Comparison of ENCODE assay signal across 16 cellular contexts in the genomic region with DNA sequence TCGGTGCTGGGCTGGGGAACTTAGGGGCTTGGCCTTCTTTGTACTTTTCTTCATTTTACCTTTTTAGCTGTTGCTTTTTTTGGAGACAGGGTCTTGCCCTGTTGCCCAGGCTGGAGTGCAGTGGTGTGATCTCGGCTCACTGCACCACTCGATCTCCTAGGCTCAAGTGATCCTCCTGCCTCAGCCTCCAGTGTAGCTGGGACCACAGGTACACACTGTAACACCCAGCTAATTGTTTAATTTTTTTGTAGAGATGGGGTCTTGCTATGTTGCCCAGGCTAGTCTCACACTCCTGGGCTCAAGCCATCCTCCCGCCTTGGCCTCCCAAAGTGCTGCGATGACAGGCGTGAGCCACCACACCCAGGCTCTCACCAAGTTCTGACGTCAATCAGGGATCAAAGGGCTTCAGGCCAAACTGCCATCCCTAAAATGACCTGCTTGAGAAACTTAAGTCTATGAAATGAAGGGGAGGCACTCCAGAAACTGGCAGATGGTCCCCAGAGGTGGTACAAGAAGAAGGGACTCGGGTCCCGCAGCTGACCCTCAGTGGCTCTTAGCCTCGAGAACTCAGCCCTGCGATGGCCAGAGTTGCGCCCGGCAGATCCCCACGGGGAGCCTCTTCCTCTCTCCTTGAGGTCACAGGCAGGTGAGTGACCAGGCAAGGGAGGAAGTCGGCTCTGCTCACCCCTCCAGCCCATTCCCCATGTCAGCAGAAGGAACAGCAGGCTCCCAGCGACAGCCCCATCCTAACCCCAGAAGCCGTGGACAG.
DNase-seq lines count a peak whose midpoint lies in the region; TF ChIP-seq lines count a peak whose summit lies in the region.
"Had no signal": no experiment of that assay in that cellular context is flagged by ENCODE, and none has a peak within 500 bp of the region (broad histone marks: within the 10 kb centered on the region; RNA-seq: fewer than 3 reads in every experiment).

No MANE protein-coding gene starts in this region.

- H3K79me2 ChIP-seq in osteoblast (ENCODE audit: insufficient read depth, low read length), result no peaks in the 10 kb centered on the region

- no peaks in the 10 kb centered on the region for H3K27me3 Mint-ChIP-seq in chondrocyte (ENCODE audit: low read depth)
- H3K27me3 Mint-ChIP-seq: CD4-positive, alpha-beta T cell had no signal

- peaks cover 35 to 87% (median 75%) of the 10 kb centered on the region in 10 experiments for H3K4me1 ChIP-seq in BLaER1 treated with 17β-estradiol and CSF1 and Interleukin-3, amounts not matched to agents 10 nM and 100 nM
- H3K4me1 ChIP-seq in osteoblast (ENCODE audit: insufficient read depth, low read length), result peaks cover 5% of the 10 kb centered on the region

- no peaks in the 10 kb centered on the region for H3K36me3 Mint-ChIP-seq in chondrocyte (ENCODE audit: low read depth)

- no peak for TF ChIP-seq CTCF in RWPE1 (conservative IDR thresholded peaks at IDR 0.05; ENCODE audit: low read depth)
- TF ChIP-seq CTCF in coronary artery (IDR thresholded peaks at IDR 0.05), result no peak
- no peak for TF ChIP-seq CTCF in osteoblast (IDR thresholded peaks at IDR 0.05; ENCODE audit: extremely low read depth, low read depth, low read length)
- TF ChIP-seq CTCF in chondrocyte (IDR thresholded peaks at IDR 0.05), result no peak

- no peaks in the 10 kb centered on the region; a peak in 1 of 22 replicates for H3K9me3 ChIP-seq in BLaER1 treated with 17β-estradiol and CSF1 and Interleukin-3, amounts not matched to agents 10 nM and 100 nM (replicated peaks in 1 of 11)
- H3K9me3 ChIP-seq in osteoblast (ENCODE audit: low read depth, low read length), result no peaks in the 10 kb centered on the region

- no peaks in the 10 kb centered on the region for H3K9me3 Mint-ChIP-seq in chondrocyte (ENCODE audit: low read depth)
- H3K9me3 Mint-ChIP-seq: CD4-positive, alpha-beta T cell had no signal

- peaks cover 0 to 3% (median 0%) of the 10 kb centered on the region in 11 experiments; a peak in 1 of 22 replicates for H3K27me3 ChIP-seq in BLaER1 treated with 17β-estradiol and CSF1 and Interleukin-3, amounts not matched to agents 10 nM and 100 nM
- H3K27me3 ChIP-seq in osteoblast (ENCODE audit: insufficient read depth, low read length), result no peaks in the 10 kb centered on the region

- no peak overlapping the region for H2AFZ ChIP-seq in osteoblast (ENCODE audit: low read length)
- H2AFZ ChIP-seq: GM23248 had no signal

- 0 out of 22 replicates have a peak overlapping the region, but pooled peaks of 1 of the 11 experiments have one; percentile 12 for H3K27ac ChIP-seq in BLaER1 treated with 17β-estradiol and CSF1 and Interleukin-3, amounts not matched to agents 10 nM and 100 nM
- peak overlapping the region; percentile 30 for H3K27ac ChIP-seq in RWPE1
- H3K27ac ChIP-seq in coronary artery, result no peak overlapping the region
- H3K27ac ChIP-seq in osteoblast (ENCODE audit: low read depth, low read length), result no peak overlapping the region
- H3K27ac ChIP-seq: GM23248, KMS-11 had no signal

- H3K4me3 ChIP-seq in BLaER1 treated with 17β-estradiol and CSF1 and Interleukin-3, amounts not matched to agents 10 nM and 100 nM, result no peak overlapping the region
- H3K4me3 ChIP-seq in coronary artery (no peak overlapping the region), osteoblast (ENCODE audit: insufficient read depth, low read length) (no peak overlapping the region)
- H3K4me3 ChIP-seq: GM23248 had no signal

- no peak overlapping the region for H3K4me3 Mint-ChIP-seq in chondrocyte (ENCODE audit: unreplicated experiment)
- H3K4me3 Mint-ChIP-seq: CD4-positive, alpha-beta T cell had no signal

- H3K36me3 ChIP-seq in BLaER1 treated with 17β-estradiol and CSF1 and Interleukin-3, amounts not matched to agents 10 nM and 100 nM, result peaks cover 0 to 21% (median 3%) of the 10 kb centered on the region in 11 experiments; a peak in 6 of 22 replicates
- no peaks in the 10 kb centered on the region for H3K36me3 ChIP-seq in osteoblast (ENCODE audit: insufficient read depth, low read length)

- no peak overlapping the region for H3K27ac Mint-ChIP-seq in chondrocyte (ENCODE audit: unreplicated experiment)
- H3K27ac Mint-ChIP-seq: CD4-positive, alpha-beta T cell had no signal

- H4K20me1 ChIP-seq in BLaER1 treated with 17β-estradiol and CSF1 and Interleukin-3, amounts not matched to agents 10 nM and 100 nM, result peaks cover 0 to 72% (median 51%) of the 10 kb centered on the region in 11 experiments; a peak in 16 of 22 replicates
- H4K20me1 ChIP-seq in osteoblast (ENCODE audit: insufficient read depth, low read length), result no peaks in the 10 kb centered on the region

- peaks cover 12% of the 10 kb centered on the region for H3K4me1 Mint-ChIP-seq in chondrocyte (ENCODE audit: low read depth)

- CTCF ChIA-PET in RWPE1 (lab: Yijun Ruan, JAX), result no interaction called here

- H3K9ac ChIP-seq in BLaER1 treated with 17β-estradiol and CSF1 and Interleukin-3, amounts not matched to agents 10 nM and 100 nM, result peak overlapping the region in 1 of 11 experiments; percentile 12; a peak in 1 of 22 replicates
- H3K9ac ChIP-seq: GM23248, KMS-11 had no signal

- peak overlapping the region in 9 of 11 experiments; percentile 55 to 83 (median 69); a peak in 13 of 22 replicates for H3K4me2 ChIP-seq in BLaER1 treated with 17β-estradiol and CSF1 and Interleukin-3, amounts not matched to agents 10 nM and 100 nM
- H3K4me2 ChIP-seq in osteoblast (ENCODE audit: insufficient read depth, low read length), result no peak overlapping the region
- H3K4me2 ChIP-seq: KMS-11 had no signal

- DNase-seq in RWPE1 (ENCODE audit: low spot score) (no peak), coronary artery (ENCODE audit: low spot score) (peak; percentile 69), osteoblast (ENCODE audit: insufficient read length, low spot score, missing footprints) (peak; percentile 21), chondrocyte (ENCODE audit: low spot score) (no peak), Ammon's horn (ENCODE audit: low spot score) (no peak), ureter (ENCODE audit: low spot score) (no peak)
- DNase-seq in stimulated activated CD4-positive, alpha-beta T cell treated with anti-CD3 and anti-CD28 coated beads, Interleukin-15, amount 100 ng/mL, for 24 hours, result no peak
- DNase-seq: Calu3; CD4-positive, alpha-beta T cell; DMS153; DMS79 treated with DMSO at 0.1 percent for 48 hours; EL; GM23248; IMR-90 had no signal

- POLR2A ChIA-PET in RWPE1 (lab: Yijun Ruan, JAX; ENCODE audit: low non-redundant PET), result no interaction called here

Comparison
In these comparisons a context has a peak if more than half of its experiments do, and no peak if none do; other contexts are left out.
1. DNase-seq: peak in coronary artery (single experiment) and osteoblast (single experiment); none in RWPE1 (single experiment), chondrocyte (single experiment), Ammon's horn (single experiment), ureter (single experiment) and stimulated activated CD4-positive, alpha-beta T cell treated with anti-CD3 and anti-CD28 coated beads, Interleukin-15, amount 100 ng/mL, for 24 hours (single experiment).